Comparison of ENCODE assay signal across 8 cellular contexts in genomic region chr17:38584350-38584925, GRCh38. TPM values are rescaled to one million over a fixed set of nuclear protein-coding genes. Genes with fewer than 3 reads are reported as not detected.
A peak's percentile ranks its signal among the peaks of the same experiment; 100 is the strongest.
DNase-seq lines count a peak whose midpoint lies in the region; ATAC-seq, FAIRE-seq and TF ChIP-seq lines count a peak whose summit lies in the region.

No MANE protein-coding gene starts in this region.

- H2BK5ac ChIP-seq in neuronal stem cell (ENCODE audit: low read length): no peak overlapping the region

- peaks cover 8 to 9% of the 10 kb centered on the region in 2 donors for H3K4me1 Mint-ChIP-seq in natural killer cell treated with Interleukin-12 subunit alpha and Interleukin-12 subunit beta and Interleukin-15 and Interleukin-18, amount 100 ng/mL, for 72 hours (ENCODE audit: low read depth in 2 of 2)

- H4K8ac ChIP-seq in neuronal stem cell (ENCODE audit: low read depth, low read length): no peak overlapping the region

- no peak overlapping the region for H2AFZ ChIP-seq in neuronal stem cell (ENCODE audit: low read length)

- H3K27ac ChIP-seq in thoracic aorta (no peak overlapping the region), neuronal stem cell (replicated peaks; ENCODE audit: low read length) (no peak overlapping the region)

- H2BK12ac ChIP-seq in neuronal stem cell (ENCODE audit: low read length): no peak overlapping the region

- no peak overlapping the region for H3K23ac ChIP-seq in neuronal stem cell (ENCODE audit: low read depth, low read length, poor library complexity)

- peak; percentile 59 to 75 for ATAC-seq in natural killer cell treated with Interleukin-12 subunit alpha and Interleukin-12 subunit beta and Interleukin-15 and Interleukin-18, amount 100 ng/mL, for 72 hours
- ATAC-seq in thoracic aorta (ENCODE audit: insufficient number of reproducible peaks, low FRiP score, low read depth): no peak

- H3K4me3 ChIP-seq in BE2C (ENCODE audit: low read depth, low read length): peak overlapping the region; percentile 10; the same call in 1 of the 2 replicates
- no peak overlapping the region for H3K4me3 ChIP-seq in thoracic aorta
- no peak overlapping the region for H3K4me3 ChIP-seq in neuronal stem cell (ENCODE audit: low read length in 2 of 2)

- H3K9me3 ChIP-seq in BE2C: no peaks in the 10 kb centered on the region
- no peaks in the 10 kb centered on the region for H3K9me3 ChIP-seq in thoracic aorta
- no peaks in the 10 kb centered on the region for H3K9me3 ChIP-seq in neuronal stem cell (replicated peaks in 1 of 2; ENCODE audit: control insufficient read depth in 2 of 2, insufficient read depth in 1 of 2, low read depth in 1 of 2, low read length in 2 of 2)

- no peak overlapping the region for H2BK120ac ChIP-seq in neuronal stem cell (ENCODE audit: low read depth, low read length)

- TF ChIP-seq POLR2A in H54 (IDR thresholded peaks at IDR 0.05; ENCODE audit: low read depth, low read length): no peak
- no peak for TF ChIP-seq POLR2A in erythroblast (IDR thresholded peaks at IDR 0.05; ENCODE audit: low read length)

- peaks cover 46 to 55% of the 10 kb centered on the region in 2 donors for H3K27me3 Mint-ChIP-seq in natural killer cell treated with Interleukin-12 subunit alpha and Interleukin-12 subunit beta and Interleukin-15 and Interleukin-18, amount 100 ng/mL, for 72 hours

- no peak overlapping the region for H3K27ac Mint-ChIP-seq in natural killer cell treated with Interleukin-12 subunit alpha and Interleukin-12 subunit beta and Interleukin-15 and Interleukin-18, amount 100 ng/mL, for 72 hours

- no peak overlapping the region for H4K91ac ChIP-seq in neuronal stem cell (ENCODE audit: low read depth, low read length, poor library complexity)

- H3K9me3 Mint-ChIP-seq in natural killer cell treated with Interleukin-12 subunit alpha and Interleukin-12 subunit beta and Interleukin-15 and Interleukin-18, amount 100 ng/mL, for 72 hours: no peaks in the 10 kb centered on the region

- peak; percentile 79 for DNase-seq in BE2C
- DNase-seq in H54 (ENCODE audit: insufficient read length, low spot score): peak; percentile 86
- peak; percentile 54 for DNase-seq in NOMO-1 treated with dmso at 0.1 percent for 144 hours (lab: John Stamatoyannopoulos, UW; ENCODE audit: unreplicated experiment)
- peak; percentile 42 for DNase-seq in activated T-cell treated with anti-CD3 and anti-CD28 coated beads for 4 hours
- peak; percentile 52 to 77 for DNase-seq in erythroblast (lab: John Stamatoyannopoulos, UW)
- DNase-seq in natural killer cell treated with Interleukin-12 subunit alpha and Interleukin-12 subunit beta and Interleukin-15 and Interleukin-18, amount 100 ng/mL, for 72 hours (ENCODE audit: low spot score): peak; percentile 71
- DNase-seq in thoracic aorta (ENCODE audit: low spot score): no peak
- DNase-seq in neuronal stem cell (ENCODE audit: low spot score): no peak

- H3K4ac ChIP-seq in neuronal stem cell (ENCODE audit: low read length): no peak overlapping the region

- no peak overlapping the region for H2BK15ac ChIP-seq in neuronal stem cell (ENCODE audit: low read length)

- no peak overlapping the region for H3K4me3 Mint-ChIP-seq in natural killer cell treated with Interleukin-12 subunit alpha and Interleukin-12 subunit beta and Interleukin-15 and Interleukin-18, amount 100 ng/mL, for 72 hours

- no peaks in the 10 kb centered on the region for H3K36me3 Mint-ChIP-seq in natural killer cell treated with Interleukin-12 subunit alpha and Interleukin-12 subunit beta and Interleukin-15 and Interleukin-18, amount 100 ng/mL, for 72 hours

- H3K4me2 ChIP-seq in neuronal stem cell (ENCODE audit: insufficient read depth, low read length, poor library complexity, severe bottlenecking): no peak overlapping the region

- WGBS in neuronal stem cell (ENCODE audit: extremely low coverage in 2 of 2, insufficient read length in 2 of 2, insufficient replicate concordance in 1 of 2), 2 donors: no CpG with 5 or more reads among the region's 19 CpGs

- no peak overlapping the region for H3K18ac ChIP-seq in neuronal stem cell (ENCODE audit: low read length)

- H3K9ac ChIP-seq in neuronal stem cell (ENCODE audit: low read depth, low read length, poor library complexity): no peak overlapping the region

- H3K4me1 ChIP-seq in BE2C (peaks cover 33% of the 10 kb centered on the region), thoracic aorta (ENCODE audit: control insufficient read depth in 1 of 2, low read depth in 2 of 2) (peaks cover 0 to 13% of the 10 kb centered on the region in 2 donors), neuronal stem cell (ENCODE audit: control insufficient read depth in 2 of 2, insufficient read depth in 1 of 2, low read depth in 1 of 2, low read length in 2 of 2) (peaks cover 36 to 39% of the 10 kb centered on the region in 2 donors)

- H3K36me3 ChIP-seq in BE2C (no peaks in the 10 kb centered on the region), thoracic aorta (no peaks in the 10 kb centered on the region), neuronal stem cell (replicated peaks in 1 of 2; ENCODE audit: control insufficient read depth in 2 of 2, insufficient read depth in 2 of 2, low read length in 2 of 2) (no peaks in the 10 kb centered on the region)

- H3K79me1 ChIP-seq in neuronal stem cell (ENCODE audit: low read depth, low read length): no peaks in the 10 kb centered on the region

- TF ChIP-seq CTCF in BE2C (IDR thresholded peaks at IDR 0.05; ENCODE audit: low read depth, low read length): peak; percentile 95
- peak; percentile 92 for TF ChIP-seq CTCF in thoracic aorta (IDR thresholded peaks at IDR 0.05)

- no peak for FAIRE-seq in H54 (lab: Jason Lieb, UNC)

- H3K27me3 ChIP-seq in BE2C (no peaks in the 10 kb centered on the region), thoracic aorta (replicated peaks; ENCODE audit: insufficient read depth) (peaks cover 3% of the 10 kb centered on the region), neuronal stem cell (ENCODE audit: control insufficient read depth in 3 of 3, insufficient read depth in 3 of 3, low read depth in 1 of 3, low read length in 3 of 3) (peaks cover 0 to 10% (median 0%) of the 10 kb centered on the region in 3 experiments)

- H2AK5ac ChIP-seq in neuronal stem cell (ENCODE audit: low read depth, low read length): no peak overlapping the region

- H3K14ac ChIP-seq in neuronal stem cell (ENCODE audit: low read length): no peak overlapping the region

RNA-seq across cellular contexts. Expression of gene SRCIN1, which starts 21.3 kb away (rescaled TPM):
- 58.7 TPM for polyA plus RNA-seq in BE2C (2012; ENCODE audit: insufficient read depth, insufficient read length, low read depth)
- total RNA-seq in natural killer cell treated with Interleukin-12 subunit alpha and Interleukin-12 subunit beta and Interleukin-15 and Interleukin-18, amount 100 ng/mL, for 72 hours: under 1 TPM; 0.05 to 0.28 TPM
- total RNA-seq in thoracic aorta: not detected
- 7.3 TPM for polyA plus RNA-seq in neuronal stem cell (2013, experiment 1 of 2)
- 7.4 TPM for polyA plus RNA-seq in neuronal stem cell (2013, experiment 2 of 2)

Comparison
In these comparisons a context has a peak if more than half of its experiments do, and no peak if none do; other contexts are left out.
1. DNase-seq: peak in BE2C (single experiment), H54 (single experiment), NOMO-1 treated with dmso at 0.1 percent for 144 hours (single experiment), activated T-cell treated with anti-CD3 and anti-CD28 coated beads for 4 hours (single experiment), erythroblast (2 of 2) and natural killer cell treated with Interleukin-12 subunit alpha and Interleukin-12 subunit beta and Interleukin-15 and Interleukin-18, amount 100 ng/mL, for 72 hours (single experiment); none in thoracic aorta (single experiment) and neuronal stem cell (single experiment).